In genomic region chr14:68943107-68943506, GRCh38 we compare ENCODE assay signal across 18 cellular contexts. TPM values are rescaled to one million over a fixed set of nuclear protein-coding genes. Genes with fewer than 3 reads are reported as not detected.
DNase-seq lines count a peak whose midpoint lies in the region; ATAC-seq and TF ChIP-seq lines count a peak whose summit lies in the region.
"Had no signal": no experiment of that assay in that cellular context is flagged by ENCODE, and none has a peak within 500 bp of the region (broad histone marks: within the 10 kb centered on the region; RNA-seq: fewer than 3 reads in every experiment).

No MANE protein-coding gene starts in this region.

- no peaks in the 10 kb centered on the region for H3K36me3 Mint-ChIP-seq in activated naive CD8-positive, alpha-beta T cell
- no peaks in the 10 kb centered on the region for H3K36me3 Mint-ChIP-seq in activated naive CD8-positive, alpha-beta T cell treated with anti-CD3 and anti-CD28 coated beads, Interleukin-2, amount 50 U/mL, for 24 hours (ENCODE audit: low read depth)
- H3K36me3 Mint-ChIP-seq in naive thymus-derived CD8-positive, alpha-beta T cell: peaks cover 0 to 22% (median 0%) of the 10 kb centered on the region in 3 donors

- no peaks in the 10 kb centered on the region for H3K9me3 ChIP-seq in vagina

- H3K4me3 ChIP-seq in dorsolateral prefrontal cortex (no peak overlapping the region), vagina (no peak overlapping the region)
- H3K4me3 ChIP-seq: hepatocyte, lung had no signal

- TF ChIP-seq CTCF in dorsolateral prefrontal cortex (IDR thresholded peaks at IDR 0.05 in 54 of 56, conservative IDR thresholded peaks at IDR 0.05 in 2 of 56; ENCODE audit: low read depth in 1 of 56, partially characterized antibody in 56 of 56) (no peak), vagina (IDR thresholded peaks at IDR 0.05) (no peak)

- intact Hi-C loops in dorsolateral prefrontal cortex (cut with DNase I) (no loop called here), vagina (cut with DNase I) (no loop called here)

- H3K9me3 Mint-ChIP-seq in activated naive CD8-positive, alpha-beta T cell (ENCODE audit: low read depth): no peaks in the 10 kb centered on the region
- H3K9me3 Mint-ChIP-seq in activated naive CD8-positive, alpha-beta T cell treated with anti-CD3 and anti-CD28 coated beads, Interleukin-2, amount 50 U/mL, for 24 hours: no peaks in the 10 kb centered on the region
- H3K9me3 Mint-ChIP-seq in naive thymus-derived CD8-positive, alpha-beta T cell: no peaks in the 10 kb centered on the region

- peaks cover 0 to 11% (median 0%) of the 10 kb centered on the region in 45 donors for H3K27me3 ChIP-seq in dorsolateral prefrontal cortex
- H3K27me3 ChIP-seq in vagina: no peaks in the 10 kb centered on the region
- H3K27me3 ChIP-seq: hepatocyte had no signal

- no peaks in the 10 kb centered on the region for H3K36me3 ChIP-seq in vagina

- no peaks in the 10 kb centered on the region for H3K27me3 Mint-ChIP-seq in activated naive CD8-positive, alpha-beta T cell
- H3K27me3 Mint-ChIP-seq in activated naive CD8-positive, alpha-beta T cell treated with anti-CD3 and anti-CD28 coated beads, Interleukin-2, amount 50 U/mL, for 24 hours: no peaks in the 10 kb centered on the region
- no peaks in the 10 kb centered on the region for H3K27me3 Mint-ChIP-seq in naive thymus-derived CD8-positive, alpha-beta T cell

- ATAC-seq in activated naive CD8-positive, alpha-beta T cell treated with anti-CD3 and anti-CD28 coated beads, Interleukin-2, amount 50 U/mL, for 24 hours: no peak
- ATAC-seq in naive thymus-derived CD8-positive, alpha-beta T cell: no peak
- no peak for ATAC-seq in GM21737 (IDR thresholded peaks at IDR 0.05; ENCODE audit: unreplicated experiment)
- ATAC-seq: sciatic nerve had no signal

- peak overlapping the region; percentile 38 for H3K27ac Mint-ChIP-seq in activated naive CD8-positive, alpha-beta T cell
- H3K27ac Mint-ChIP-seq in activated naive CD8-positive, alpha-beta T cell treated with anti-CD3 and anti-CD28 coated beads, Interleukin-2, amount 50 U/mL, for 24 hours: no peak overlapping the region
- peak overlapping the region; percentile 78 to 99 (median 92) for H3K27ac Mint-ChIP-seq in naive thymus-derived CD8-positive, alpha-beta T cell

- peaks cover 97% of the 10 kb centered on the region for H3K4me1 ChIP-seq in vagina

- no peak overlapping the region for H3K4me3 Mint-ChIP-seq in activated naive CD8-positive, alpha-beta T cell
- no peak overlapping the region for H3K4me3 Mint-ChIP-seq in activated naive CD8-positive, alpha-beta T cell treated with anti-CD3 and anti-CD28 coated beads, Interleukin-2, amount 50 U/mL, for 24 hours
- peak overlapping the region in 4 of 10 donors; percentile 31 to 86 (median 43) for H3K4me3 Mint-ChIP-seq in naive thymus-derived CD8-positive, alpha-beta T cell

- peaks cover 97% of the 10 kb centered on the region for H3K4me1 Mint-ChIP-seq in activated naive CD8-positive, alpha-beta T cell (ENCODE audit: low read depth)
- H3K4me1 Mint-ChIP-seq in activated naive CD8-positive, alpha-beta T cell treated with anti-CD3 and anti-CD28 coated beads, Interleukin-2, amount 50 U/mL, for 24 hours: peaks cover 69% of the 10 kb centered on the region
- peaks cover 58 to 100% (median 93%) of the 10 kb centered on the region in 4 donors for H3K4me1 Mint-ChIP-seq in naive thymus-derived CD8-positive, alpha-beta T cell

- POLR2A ChIA-PET in naive thymus-derived CD8-positive, alpha-beta T cell (lab: Charles Lee): interaction anchor here (0.9 to 26.6 kb wide), 3 partner anchors 19 to 37 kb away, joined by 4 to 469 read pairs (median 7); no protein-coding TSS in a partner anchor

- H3K27ac ChIP-seq in dorsolateral prefrontal cortex: peak overlapping the region in 36 of 59 donors; percentile 1 to 85 (median 54)
- H3K27ac ChIP-seq in vagina: peak overlapping the region; percentile 28
- H3K27ac ChIP-seq: hepatocyte had no signal

- no peak for TF ChIP-seq POLR2A in vagina (IDR thresholded peaks at IDR 0.05)

- DNase-seq in activated naive CD8-positive, alpha-beta T cell treated with anti-CD3 and anti-CD28 coated beads, Interleukin-2, amount 50 U/mL, for 24 hours: no peak
- DNase-seq in dorsolateral prefrontal cortex (no peak), vagina (ENCODE audit: extremely low spot score in 2 of 2) (no peak), HK-2 (ENCODE audit: unreplicated experiment) (no peak), NCI-H748 treated with DMSO at 0.1 percent for 48 hours (lab: John Stamatoyannopoulos, UW) (no peak)
- DNase-seq in naive thymus-derived CD8-positive, alpha-beta T cell: no peak
- DNase-seq: ACHN; activated CD4-positive, CD25-positive, alpha-beta regulatory T cell; activated CD8-positive, alpha-beta memory T cell treated with anti-CD3 and anti-CD28 coated beads, Interleukin-2, amount 50 U/mL, for 48 hours; amygdala; DMS53; NCI-H1092 treated with DMSO at 0.1 percent for 48 hours; NCI-H526 had no signal

RNA-seq across cellular contexts. Expression of gene ACTN1, which starts 36.0 kb away (rescaled TPM):
- total RNA-seq in dorsolateral prefrontal cortex (100 to 1,000 TPM in 115 of 120 experiments, 10 to 100 TPM in 5; 56.9 to 234 (median 157) TPM), vagina (209 TPM)
- total RNA-seq in naive thymus-derived CD8-positive, alpha-beta T cell: 100 to 1,000 TPM; 333 to 341 TPM
- 100 to 1,000 TPM; 144 to 436 (median 267) TPM for polyA plus RNA-seq in naive thymus-derived CD8-positive, alpha-beta T cell
